In the genomic region with DNA sequence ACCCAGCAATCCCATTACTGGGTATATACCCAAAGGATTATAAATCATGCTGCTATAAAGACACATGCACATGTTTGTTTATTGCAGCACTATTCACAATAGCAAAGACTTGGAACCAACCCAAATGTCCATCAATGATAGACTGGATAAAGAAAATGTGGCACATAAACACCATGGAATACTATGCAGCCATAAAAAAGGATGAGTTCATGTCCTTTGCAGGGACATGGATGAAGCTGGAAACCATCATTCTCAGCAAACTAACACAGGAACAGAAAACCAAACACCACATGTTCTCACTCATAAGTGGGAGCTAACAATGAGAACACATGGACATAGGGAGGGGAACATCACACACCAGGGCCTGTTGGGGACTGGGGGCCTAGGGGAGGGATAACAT, we compare ENCODE assay signal across 6 cellular contexts. TPM values are rescaled to one million over a fixed set of nuclear protein-coding genes. Genes with fewer than 3 reads are reported as not detected.
A peak's percentile ranks its signal among the peaks of the same experiment; 100 is the strongest.
DNase-seq lines count a peak whose midpoint lies in the region; ATAC-seq, FAIRE-seq and TF ChIP-seq lines count a peak whose summit lies in the region.
"Not testable (repeated sequence)": the region's sequence is repeated elsewhere in the genome, so short reads cannot be mapped to it uniquely, and the experiment has no call there.
"Had no signal": no experiment of that assay in that cellular context is flagged by ENCODE, and none has a peak within 500 bp of the region (broad histone marks: within the 10 kb centered on the region; RNA-seq: fewer than 3 reads in every experiment).

No MANE protein-coding gene starts in this region.

- H3K79me2 ChIP-seq in GM12878 (ENCODE audit: control insufficient read depth, insufficient read depth, low read length); HepG2 (ENCODE audit: insufficient read depth, low read length): not testable (repeated sequence)

- not testable (repeated sequence) for TF ChIP-seq CTCF in HEK293 (tag by site-specific recombination; IDR thresholded peaks at IDR 0.05); GM12878 (IDR thresholded peaks at IDR 0.05 in 2 of 3, conservative IDR thresholded peaks at IDR 0.05 in 1 of 3; ENCODE audit: control insufficient read depth in 2 of 3, extremely low read depth in 1 of 3, insufficient read depth in 1 of 3, low read depth in 3 of 3, low read length in 3 of 3); HepG2 (CRISPR knock-in tag; IDR thresholded peaks at IDR 0.05)

- not testable (repeated sequence) for H3K4me2 ChIP-seq in GM12878 (ENCODE audit: control insufficient read depth, insufficient read depth); HepG2 (ENCODE audit: low read depth, low read length)

- TF ChIP-seq RAD21 in GM12878 (IDR thresholded peaks at IDR 0.05; ENCODE audit: insufficient read depth, low read depth, low read length); HepG2 (CRISPR knock-in tag; IDR thresholded peaks at IDR 0.05): not testable (repeated sequence)

- RAD21 ChIA-PET in GM12878 (lab: Charles Lee; ENCODE audit: unreplicated experiment), result interaction anchor here (1.7 to 1.8 kb wide), 3 partner anchors 23 to 250 kb away, joined by 3 to 6 read pairs (median 3); a partner anchor contains a TSS

- not testable (repeated sequence) for H3K4me3 ChIP-seq in HEK293 (ENCODE audit: low read depth, low read length); GM12878; HepG2 (replicated peaks in 1 of 3; ENCODE audit: insufficient read depth in 1 of 3, low read depth in 2 of 3, low read length in 3 of 3)

- H3K36me3 ChIP-seq in HEK293 (ENCODE audit: control insufficient read depth in 2 of 2, insufficient read depth in 1 of 2, low read length in 2 of 2); GM12878 (ENCODE audit: control insufficient read depth in 2 of 2, insufficient read depth in 2 of 2, low read length in 1 of 2); HepG2 (replicated peaks in 1 of 2; ENCODE audit: control insufficient read depth in 1 of 2, insufficient read depth in 2 of 2, low read length in 2 of 2): not testable (repeated sequence)

- H2AFZ ChIP-seq in GM12878 (ENCODE audit: control insufficient read depth, low read depth, low read length); HepG2 (ENCODE audit: low read length): not testable (repeated sequence)

- SMC1A ChIA-PET in GM12878 (lab: Charles Lee; ENCODE audit: uncharacterized antibody, unreplicated experiment), result interaction anchor here (0.8 to 1.5 kb wide), 5 partner anchors 14 to 87 kb away, joined by 3 to 8 read pairs (median 5); no protein-coding TSS in a partner anchor

- in situ Hi-C loops in GM12878 (cut with MboI); HepG2 (cut with HindIII; ENCODE audit: extremely low pct_ligation_motif_present, low pct_unique_long_range_greater_than_20kb): not testable (repeated sequence)

- H3K4me1 ChIP-seq in HEK293 (ENCODE audit: control insufficient read depth, insufficient read depth, low read length); HepG2 (ENCODE audit: insufficient read depth, low read length): not testable (repeated sequence)
- H3K4me1 ChIP-seq in GM12878 (ENCODE audit: control insufficient read depth, insufficient read depth, low read length), result peaks cover 25% of the 10 kb centered on the region

- CTCF ChIA-PET in HEK293 (lab: Yijun Ruan, JAX); GM12878 (lab: Yijun Ruan, JAX); HepG2 (lab: Yijun Ruan, JAX; ENCODE audit: low intra/inter-chr PET ratio, low total read pairs): not testable (repeated sequence)

- BruUV-seq in GM12878 (replicated peaks; lab: Mats Ljungman, UMichigan); HepG2 (replicated peaks; lab: Mats Ljungman, UMichigan): not testable (repeated sequence)

- ATAC-seq in GM12878, HepG2: not testable (repeated sequence)

- TF ChIP-seq EP300 in GM12878 (IDR thresholded peaks at IDR 0.05; ENCODE audit: borderline replicate concordance in 1 of 2, control insufficient read depth in 1 of 2, low read depth in 2 of 2, low read length in 2 of 2); HepG2 (IDR thresholded peaks at IDR 0.05; ENCODE audit: low read depth in 2 of 2, low read length in 2 of 2); HepG2 (CRISPR knock-in tag; IDR thresholded peaks at IDR 0.05; ENCODE audit: borderline replicate concordance): not testable (repeated sequence)

- not testable (repeated sequence) for H3K27me3 ChIP-seq in GM12878 (replicated peaks in 1 of 2; ENCODE audit: control insufficient read depth in 2 of 2, insufficient read depth in 2 of 2, low read length in 1 of 2); HepG2 (ENCODE audit: control insufficient read depth in 1 of 2, insufficient read depth in 2 of 2, low read length in 2 of 2)

- H3K9me3 ChIP-seq in HEK293 (ENCODE audit: control insufficient read depth, insufficient read depth, low read depth, low read length); GM12878 (replicated peaks; ENCODE audit: control insufficient read depth, insufficient read depth, low read length); HepG2 (ENCODE audit: low read length): not testable (repeated sequence)

- H3K27ac ChIP-seq in HEK293 (ENCODE audit: extremely low read depth, low read depth, low read length); HepG2 (ENCODE audit: extremely low read length, insufficient read depth, low read length): not testable (repeated sequence)
- 0 out of 2 replicates have a peak overlapping the region, but pooled peaks have one; percentile 30 for H3K27ac ChIP-seq in GM12878 (ENCODE audit: control insufficient read depth, insufficient read depth)

- POLR2A ChIA-PET in HEK293 (lab: Yijun Ruan, JAX); GM12878 (lab: Charles Lee); HepG2 (lab: Yijun Ruan, JAX): not testable (repeated sequence)

- not testable (repeated sequence) for H3K9ac ChIP-seq in GM12878 (ENCODE audit: control insufficient read depth, insufficient read depth, low read length); HepG2 (ENCODE audit: insufficient read depth, low read depth, low read length)

- not testable (repeated sequence) for DNase-seq in GM12878 (ENCODE audit: low read depth, low spot score); HepG2 (ENCODE audit: low spot score)

- intact Hi-C loops in GM12878 (cut with micrococcal nuclease; ENCODE audit: unreplicated experiment), result loop anchor here (2.0 to 10.0 kb wide), 5 partner anchors 58 to 818 kb away; a partner anchor contains a TSS
- intact Hi-C loops in HepG2 (cut with micrococcal nuclease; ENCODE audit: unreplicated experiment), result not testable (repeated sequence)

- not testable (repeated sequence) for FAIRE-seq in GM12878 (lab: Jason Lieb, UNC); HepG2 (lab: Jason Lieb, UNC)

- not testable (repeated sequence) for H4K20me1 ChIP-seq in GM12878 (ENCODE audit: control insufficient read depth, insufficient read depth); HepG2 (ENCODE audit: insufficient read depth, low read length)

- TF ChIP-seq POLR2A in GM12878 (IDR thresholded peaks at IDR 0.05; ENCODE audit: low read depth, low read length); HepG2 (IDR thresholded peaks at IDR 0.05; ENCODE audit: insufficient read depth in 1 of 2, low read depth in 2 of 2, low read length in 2 of 2): not testable (repeated sequence)

RNA-seq across cellular contexts. Expression of a gene that starts 58.0 kb away (rescaled TPM):
- total RNA-seq in GM12878 (2013; cell fraction: nucleolus; rRNA removed), result 524 and 549 TPM in 2 replicates
- total RNA-seq in GM12878 (2014; rRNA removed) (89.9 and 105 TPM in 2 replicates), GM12878 (2014; rRNA removed; fragmentation: Illumina TruSeq; extraction: Trizol) (91.0 and 96.4 TPM in 2 replicates), GM12878 (2021) (61.1 and 65.2 TPM in 2 replicates), HepG2 (2016; rRNA removed; fragmentation: Illumina TruSeq; extraction: Trizol) (not detected in 2 replicates)
- 29.9 TPM for polyA plus RNA-seq in GM12878 (2011; ENCODE audit: low read depth)
- polyA plus RNA-seq in GM12878 (2011; rRNA removed) (112 and 124 TPM in 2 replicates), GM12878 (2014; fragmentation: Illumina TruSeq; extraction: Trizol) (87.3 and 115 TPM in 2 replicates), GM12878 (2014; fragmentation: Nextera tagmentation; extraction: Ambion mirVana) (10 to 100 TPM; 17.6 to 17.8 TPM), GM12878 (2014; rRNA removed) (52.2 and 64.8 TPM in 2 replicates), GM12878 (2016; fragmentation: Nextera tagmentation; extraction: Ambion mirVana) (10 to 100 TPM; 48.7 to 55.4 TPM), HepG2 (2011; rRNA removed) (not detected in 2 replicates)
- polyA plus RNA-seq in GM12878 (2011; cell fraction: cytosol; rRNA removed), result 69.4 and 74.5 TPM in 2 replicates
- polyA plus RNA-seq in GM12878 (2011; cell fraction: nucleus; rRNA removed), result 69.0 and 84.1 TPM in 2 replicates
- polyA plus RNA-seq in GM12878 (2012), result 35.4 and 61.7 TPM in 2 replicates
- 155 and 171 TPM in 2 replicates for polyA minus RNA-seq in GM12878 (2011; rRNA and poly(A)+ RNA removed)
- polyA minus RNA-seq in GM12878 (2011; cell fraction: cytosol; rRNA and poly(A)+ RNA removed), result 26.6 and 28.9 TPM in 2 replicates
- 178 and 224 TPM in 2 replicates for polyA minus RNA-seq in GM12878 (2011; cell fraction: nucleus; rRNA and poly(A)+ RNA removed)
- total RNA-seq in HepG2 (2016; cell fraction: cytosol; rRNA removed; fragmentation: Illumina TruSeq; extraction: Trizol; ENCODE audit: low read depth), result not detected in 2 replicates
- not detected in 2 replicates for total RNA-seq in HepG2 (2016; cell fraction: insoluble cytoplasmic fraction; rRNA removed; fragmentation: Illumina TruSeq; extraction: Trizol)
- total RNA-seq in HepG2 (2016; cell fraction: membrane; rRNA removed; fragmentation: Illumina TruSeq; extraction: Trizol), result not detected in 2 replicates
- not detected in 2 replicates for total RNA-seq in HepG2 (2016; cell fraction: nucleus; rRNA removed; fragmentation: Illumina TruSeq; extraction: Trizol)
- polyA plus RNA-seq in HepG2 (2011; cell fraction: cytosol; rRNA removed), result not detected in 2 replicates
- polyA plus RNA-seq in HepG2 (2011; cell fraction: nucleus; rRNA removed), result not detected in 2 replicates
- not detected in 2 replicates for polyA plus RNA-seq in HepG2 (2012)
- not detected in 2 replicates for polyA plus RNA-seq in HepG2 (2016; cell fraction: cytosol; fragmentation: Illumina TruSeq; extraction: Trizol; ENCODE audit: low read depth)
- not detected in 2 replicates for polyA plus RNA-seq in HepG2 (2016; cell fraction: insoluble cytoplasmic fraction; fragmentation: Illumina TruSeq; extraction: Trizol; ENCODE audit: low read depth)
- polyA plus RNA-seq in HepG2 (2016; cell fraction: membrane; fragmentation: Illumina TruSeq; extraction: Trizol; ENCODE audit: low read depth), result not detected in 2 replicates
- not detected in 2 replicates for polyA plus RNA-seq in HepG2 (2016; cell fraction: nucleus; fragmentation: Illumina TruSeq; extraction: Trizol; ENCODE audit: insufficient read depth, low read depth)
- 0.12 TPM in 1 of 2 replicates, not detected in the other for polyA minus RNA-seq in HepG2 (2011; rRNA and poly(A)+ RNA removed; ENCODE audit: low replicate concordance)
- polyA minus RNA-seq in HepG2 (2011; cell fraction: cytosol; rRNA and poly(A)+ RNA removed), result not detected in 2 replicates
- polyA minus RNA-seq in HepG2 (2011; cell fraction: nucleus; rRNA and poly(A)+ RNA removed), result not detected in 2 replicates
- total RNA-seq: A172, A673 had no signal
- polyA plus RNA-seq: AG04450 had no signal

Comparison
In these comparisons a context has a peak if more than half of its experiments do, and no peak if none do; other contexts are left out.
1. RNA of a gene that starts 58.0 kb away (total RNA-seq): 61.1 to 549 TPM in GM12878; not detected in HepG2; every median in the first group is over 10 times any median in the second.